ENCODE assay signal across 8 cellular contexts in the genomic region with DNA sequence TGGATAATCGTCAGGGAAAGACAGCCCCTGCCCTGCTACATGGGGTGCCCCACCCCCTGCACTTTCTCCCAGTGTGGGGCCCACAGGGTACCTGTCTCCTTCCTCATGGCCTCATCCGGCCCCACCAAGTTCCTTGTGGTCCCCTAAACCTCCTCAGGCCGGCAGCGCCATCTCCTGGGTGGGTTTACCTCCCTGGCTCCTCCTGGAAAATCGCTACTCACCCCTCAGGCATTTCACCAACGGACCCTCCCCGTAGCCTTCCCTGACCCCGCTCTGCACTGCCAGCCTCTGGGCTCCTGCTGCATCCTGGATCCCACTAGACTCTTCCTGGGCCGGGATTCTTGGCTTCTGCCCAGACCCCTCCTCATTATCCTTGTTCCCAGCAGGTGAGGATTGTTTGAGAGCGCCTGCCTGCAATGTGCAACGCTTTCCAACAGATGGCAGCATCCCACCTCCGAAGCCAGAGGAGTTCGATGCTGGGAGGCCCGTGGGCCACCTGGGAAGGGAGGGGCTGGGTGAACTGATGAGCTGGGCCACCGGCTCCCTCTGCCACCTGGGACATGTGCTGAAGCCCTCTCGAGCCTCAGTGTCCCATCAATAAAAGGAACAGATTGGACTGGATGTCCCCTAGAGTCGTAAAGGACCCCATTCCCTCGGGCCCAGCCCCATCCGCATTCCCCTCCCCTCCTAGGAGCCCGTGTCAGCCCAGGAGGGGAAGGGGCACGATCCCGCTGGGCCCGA. TPM values are rescaled to one million over a fixed set of nuclear protein-coding genes. Genes with fewer than 3 reads are reported as not detected.
A peak's percentile ranks its signal among the peaks of the same experiment; 100 is the strongest.
DNase-seq lines count a peak whose midpoint lies in the region; ATAC-seq and TF ChIP-seq lines count a peak whose summit lies in the region.

No MANE protein-coding gene starts in this region.

- ATAC-seq in GM18870 (IDR thresholded peaks at IDR 0.05; ENCODE audit: unreplicated experiment) (no peak), GM21825 (IDR thresholded peaks at IDR 0.05; ENCODE audit: unreplicated experiment) (no peak)

- TF ChIP-seq EP300 in Ishikawa (IDR thresholded peaks at IDR 0.05; ENCODE audit: borderline replicate concordance), result no peak

- no peak overlapping the region for H3K27ac Mint-ChIP-seq in activated T-helper 2 cell treated with anti-CD3 and anti-CD28 coated beads, Interferon-gamma antibody, Interleukin-2, Interleukin-4, amounts not matched to agents 10 μg/mL and 5 μg/mL and 100 μg/mL, durations not matched to agents 14 hours and 24 hours and 36 hours
- no peak overlapping the region for H3K27ac Mint-ChIP-seq in glutamatergic neuron (ENCODE audit: unreplicated experiment)

- no peak overlapping the region for H3K4me3 ChIP-seq in retinal pigment epithelial cell (ENCODE audit: low read length)

- no peaks in the 10 kb centered on the region for H3K36me3 Mint-ChIP-seq in activated T-helper 2 cell treated with anti-CD3 and anti-CD28 coated beads, Interferon-gamma antibody, Interleukin-2, Interleukin-4, amounts not matched to agents 10 μg/mL and 5 μg/mL and 100 μg/mL, durations not matched to agents 14 hours and 24 hours and 36 hours (ENCODE audit: low read depth)
- no peaks in the 10 kb centered on the region for H3K36me3 Mint-ChIP-seq in glutamatergic neuron (ENCODE audit: unreplicated experiment)

- no peaks in the 10 kb centered on the region for H3K9me3 Mint-ChIP-seq in activated T-helper 2 cell treated with anti-CD3 and anti-CD28 coated beads, Interferon-gamma antibody, Interleukin-2, Interleukin-4, amounts not matched to agents 10 μg/mL and 5 μg/mL and 100 μg/mL, durations not matched to agents 14 hours and 24 hours and 36 hours
- H3K9me3 Mint-ChIP-seq in glutamatergic neuron (ENCODE audit: unreplicated experiment), result peaks cover 5% of the 10 kb centered on the region

- peaks cover 1% of the 10 kb centered on the region for H3K27me3 Mint-ChIP-seq in activated T-helper 2 cell treated with anti-CD3 and anti-CD28 coated beads, Interferon-gamma antibody, Interleukin-2, Interleukin-4, amounts not matched to agents 10 μg/mL and 5 μg/mL and 100 μg/mL, durations not matched to agents 14 hours and 24 hours and 36 hours (ENCODE audit: low read depth)
- peaks cover 2% of the 10 kb centered on the region for H3K27me3 Mint-ChIP-seq in glutamatergic neuron (ENCODE audit: unreplicated experiment)

- TF ChIP-seq CTCF in glutamatergic neuron (IDR thresholded peaks at IDR 0.05; ENCODE audit: partially characterized antibody, unreplicated experiment) (peak; percentile 95), retinal pigment epithelial cell (conservative IDR thresholded peaks at IDR 0.05; ENCODE audit: low read depth, low read length) (peak; percentile 96)

- intact Hi-C loops in activated T-helper 2 cell treated with anti-CD3 and anti-CD28 coated beads, Interferon-gamma antibody, Interleukin-2, Interleukin-4, amounts not matched to agents 10 μg/mL and 5 μg/mL and 100 μg/mL, durations not matched to agents 14 hours and 24 hours and 36 hours (cut with micrococcal nuclease), result loop anchor here (1.0 kb wide), 2 partner anchors 115 to 154 kb away; no protein-coding TSS in a partner anchor

- H3K4me3 Mint-ChIP-seq in activated T-helper 2 cell treated with anti-CD3 and anti-CD28 coated beads, Interferon-gamma antibody, Interleukin-2, Interleukin-4, amounts not matched to agents 10 μg/mL and 5 μg/mL and 100 μg/mL, durations not matched to agents 14 hours and 24 hours and 36 hours (ENCODE audit: low read depth), result no peak overlapping the region
- peak overlapping the region; percentile 74 for H3K4me3 Mint-ChIP-seq in glutamatergic neuron (ENCODE audit: unreplicated experiment)

- DNase-seq in DMS79 (lab: John Stamatoyannopoulos, UW), result peak; percentile 67
- peak; percentile 35 for DNase-seq in RKO (ENCODE audit: low spot score)
- peak; percentile 54 for DNase-seq in activated T-helper 2 cell treated with anti-CD3 and anti-CD28 coated beads, Interferon-gamma antibody, Interleukin-2, Interleukin-4, amounts not matched to agents 10 μg/mL and 5 μg/mL and 100 μg/mL, durations not matched to agents 14 hours and 24 hours and 36 hours (ENCODE audit: low spot score)
- peak; percentile 80 for DNase-seq in glutamatergic neuron
- DNase-seq in retinal pigment epithelial cell (ENCODE audit: low read depth), result peak; percentile 14

- H3K4me1 Mint-ChIP-seq in activated T-helper 2 cell treated with anti-CD3 and anti-CD28 coated beads, Interferon-gamma antibody, Interleukin-2, Interleukin-4, amounts not matched to agents 10 μg/mL and 5 μg/mL and 100 μg/mL, durations not matched to agents 14 hours and 24 hours and 36 hours (ENCODE audit: low read depth), result peaks cover 5% of the 10 kb centered on the region
- peaks cover 11% of the 10 kb centered on the region for H3K4me1 Mint-ChIP-seq in glutamatergic neuron (ENCODE audit: low read depth, unreplicated experiment)

- TF ChIP-seq RAD21 in Ishikawa (IDR thresholded peaks at IDR 0.05; ENCODE audit: low read depth), result peak; percentile 90

TF ChIP-seq in Ishikawa, 13 proteins besides CTCF, POLR2A, EP300 and RAD21:
- TF ChIP-seq YY1 (IDR thresholded peaks at IDR 0.05; ENCODE audit: low read depth) (no peak), CEBPB (IDR thresholded peaks at IDR 0.05) (no peak), TCF12 (IDR thresholded peaks at IDR 0.05; ENCODE audit: low read depth) (no peak), EGR1 (IDR thresholded peaks at IDR 0.05) (no peak), NFIC (IDR thresholded peaks at IDR 0.05) (no peak), TEAD4 (IDR thresholded peaks at IDR 0.05) (no peak)
- TF ChIP-seq, protein P1, sequence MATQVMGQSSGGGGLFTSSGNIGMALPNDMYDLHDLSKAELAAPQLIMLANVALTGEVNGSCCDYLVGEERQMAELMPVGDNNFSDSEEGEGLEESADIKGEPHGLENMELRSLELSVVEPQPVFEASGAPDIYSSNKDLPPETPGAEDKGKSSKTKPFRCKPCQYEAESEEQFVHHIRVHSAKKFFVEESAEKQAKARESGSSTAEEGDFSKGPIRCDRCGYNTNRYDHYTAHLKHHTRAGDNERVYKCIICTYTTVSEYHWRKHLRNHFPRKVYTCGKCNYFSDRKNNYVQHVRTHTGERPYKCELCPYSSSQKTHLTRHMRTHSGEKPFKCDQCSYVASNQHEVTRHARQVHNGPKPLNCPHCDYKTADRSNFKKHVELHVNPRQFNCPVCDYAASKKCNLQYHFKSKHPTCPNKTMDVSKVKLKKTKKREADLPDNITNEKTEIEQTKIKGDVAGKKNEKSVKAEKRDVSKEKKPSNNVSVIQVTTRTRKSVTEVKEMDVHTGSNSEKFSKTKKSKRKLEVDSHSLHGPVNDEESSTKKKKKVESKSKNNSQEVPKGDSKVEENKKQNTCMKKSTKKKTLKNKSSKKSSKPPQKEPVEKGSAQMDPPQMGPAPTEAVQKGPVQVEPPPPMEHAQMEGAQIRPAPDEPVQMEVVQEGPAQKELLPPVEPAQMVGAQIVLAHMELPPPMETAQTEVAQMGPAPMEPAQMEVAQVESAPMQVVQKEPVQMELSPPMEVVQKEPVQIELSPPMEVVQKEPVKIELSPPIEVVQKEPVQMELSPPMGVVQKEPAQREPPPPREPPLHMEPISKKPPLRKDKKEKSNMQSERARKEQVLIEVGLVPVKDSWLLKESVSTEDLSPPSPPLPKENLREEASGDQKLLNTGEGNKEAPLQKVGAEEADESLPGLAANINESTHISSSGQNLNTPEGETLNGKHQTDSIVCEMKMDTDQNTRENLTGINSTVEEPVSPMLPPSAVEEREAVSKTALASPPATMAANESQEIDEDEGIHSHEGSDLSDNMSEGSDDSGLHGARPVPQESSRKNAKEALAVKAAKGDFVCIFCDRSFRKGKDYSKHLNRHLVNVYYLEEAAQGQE (IDR thresholded peaks at IDR 0.05; ENCODE audit: low read depth), result no peak
- TF ChIP-seq, protein P2, sequence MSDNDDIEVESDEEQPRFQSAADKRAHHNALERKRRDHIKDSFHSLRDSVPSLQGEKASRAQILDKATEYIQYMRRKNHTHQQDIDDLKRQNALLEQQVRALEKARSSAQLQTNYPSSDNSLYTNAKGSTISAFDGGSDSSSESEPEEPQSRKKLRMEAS (IDR thresholded peaks at IDR 0.05), result no peak
- TF ChIP-seq, protein P3, sequence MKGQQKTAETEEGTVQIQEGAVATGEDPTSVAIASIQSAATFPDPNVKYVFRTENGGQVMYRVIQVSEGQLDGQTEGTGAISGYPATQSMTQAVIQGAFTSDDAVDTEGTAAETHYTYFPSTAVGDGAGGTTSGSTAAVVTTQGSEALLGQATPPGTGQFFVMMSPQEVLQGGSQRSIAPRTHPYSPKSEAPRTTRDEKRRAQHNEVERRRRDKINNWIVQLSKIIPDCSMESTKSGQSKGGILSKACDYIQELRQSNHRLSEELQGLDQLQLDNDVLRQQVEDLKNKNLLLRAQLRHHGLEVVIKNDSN (IDR thresholded peaks at IDR 0.05), result no peak

RNA-seq across cellular contexts. Expression of a gene that starts 44.2 kb away (rescaled TPM):
- total RNA-seq in activated T-helper 2 cell treated with anti-CD3 and anti-CD28 coated beads, Interferon-gamma antibody, Interleukin-2, Interleukin-4, amounts not matched to agents 10 μg/mL and 5 μg/mL and 100 μg/mL, durations not matched to agents 14 hours and 24 hours and 36 hours, result 85.7 and 89.1 TPM in 2 replicates
- total RNA-seq in glutamatergic neuron (ENCODE audit: unreplicated experiment), result 36.6 TPM

Comparison
In these comparisons a context has a peak if more than half of its experiments do, and no peak if none do; other contexts are left out.
1. DNase-seq: peak in every context shown above with its lines; median percentile 80 in glutamatergic neuron; 67 in DMS79; 54 in activated T-helper 2 cell treated with anti-CD3 and anti-CD28 coated beads, Interferon-gamma antibody, Interleukin-2, Interleukin-4, amounts not matched to agents 10 μg/mL and 5 μg/mL and 100 μg/mL, durations not matched to agents 14 hours and 24 hours and 36 hours; 35 in RKO; 14 in retinal pigment epithelial cell.